In genomic region chr7:104045183-104045582, GRCh38 we compare ENCODE assay signal across 16 cellular contexts. TPM values are rescaled to one million over a fixed set of nuclear protein-coding genes. Genes with fewer than 3 reads are reported as not detected.
"Had no signal": no experiment of that assay in that cellular context is flagged by ENCODE, and none has a peak within 500 bp of the region (broad histone marks: within the 10 kb centered on the region; RNA-seq: fewer than 3 reads in every experiment).

No MANE protein-coding gene starts in this region.

- H3K27ac ChIP-seq: dorsolateral prefrontal cortex, psoas muscle, suprapubic skin, upper lobe of left lung had no signal

- H3K27me3 ChIP-seq: suprapubic skin, upper lobe of left lung had no signal

- H3K4me1 Mint-ChIP-seq: activated B cell treated with CpG ODN at 0.5 μM for 24 hours; activated CD4-positive, alpha-beta T cell treated with anti-CD3 and anti-CD28 coated beads, Interleukin-2, amount 10 ng/mL, durations not matched to agents 24 days and 14 days; activated naive CD8-positive, alpha-beta T cell treated with anti-CD3 and anti-CD28 coated beads, Interleukin-2, amount 50 U/mL, for 24 hours had no signal

- H3K4me1 ChIP-seq: psoas muscle, suprapubic skin, upper lobe of left lung had no signal

- H3K27ac Mint-ChIP-seq: activated B cell treated with CpG ODN at 0.5 μM for 24 hours; activated CD4-positive, alpha-beta T cell treated with anti-CD3 and anti-CD28 coated beads, Interleukin-2, amount 10 ng/mL, durations not matched to agents 24 days and 14 days; activated naive CD8-positive, alpha-beta T cell treated with anti-CD3 and anti-CD28 coated beads, Interleukin-2, amount 50 U/mL, for 24 hours; T-helper 1 cell treated with Interleukin-12 subunit alpha and Interleukin-12 subunit beta and Interleukin-4 antibody, amounts not matched to agents 30 μg/mL and 1 μg/mL, for 36 hours had no signal

- H3K9me3 ChIP-seq: psoas muscle, suprapubic skin, upper lobe of left lung had no signal

- FAIRE-seq: astrocyte had no signal

- DNase-seq: activated B cell treated with CpG ODN at 0.5 μM for 24 hours; activated CD4-positive, alpha-beta T cell treated with anti-CD3 and anti-CD28 coated beads, Interleukin-2, amount 10 ng/mL, durations not matched to agents 24 days and 14 days; activated naive CD4-positive, alpha-beta T cell treated with Interleukin-2 at 50 U/mL for 16 hours; activated naive CD8-positive, alpha-beta T cell treated with anti-CD3 and anti-CD28 coated beads, Interleukin-2, amount 50 U/mL, for 24 hours; dorsolateral prefrontal cortex; glutamatergic neuron; psoas muscle; stimulated activated CD4-positive, alpha-beta T cell treated with anti-CD3 and anti-CD28 coated beads, Interleukin-4, amount 100 ng/mL, for 1 hour; stimulated activated CD8-positive, alpha-beta memory T cell treated with anti-CD3 and anti-CD28 coated beads, Interleukin-4, amount 100 ng/mL, for 48 hours; stimulated activated naive CD8-positive, alpha-beta T cell treated with anti-CD3 and anti-CD28 coated beads, Interleukin-15, Interleukin-2, amounts not matched to agents 100 U/mL and 50 U/mL, for 24 hours; upper lobe of left lung had no signal

- H3K36me3 ChIP-seq: suprapubic skin, upper lobe of left lung had no signal

- H3K4me3 Mint-ChIP-seq: activated B cell treated with CpG ODN at 0.5 μM for 24 hours; activated CD4-positive, alpha-beta T cell treated with anti-CD3 and anti-CD28 coated beads, Interleukin-2, amount 10 ng/mL, durations not matched to agents 24 days and 14 days; activated naive CD8-positive, alpha-beta T cell treated with anti-CD3 and anti-CD28 coated beads, Interleukin-2, amount 50 U/mL, for 24 hours; T-helper 1 cell treated with Interleukin-12 subunit alpha and Interleukin-12 subunit beta and Interleukin-4 antibody, amounts not matched to agents 30 μg/mL and 1 μg/mL, for 36 hours had no signal

- H3K4me3 ChIP-seq: dorsolateral prefrontal cortex, psoas muscle, suprapubic skin, upper lobe of left lung had no signal

- ATAC-seq: activated naive CD8-positive, alpha-beta T cell treated with anti-CD3 and anti-CD28 coated beads, Interleukin-2, amount 50 U/mL, for 24 hours; esophagus mucosa; left lobe of liver; psoas muscle; stimulated activated naive CD8-positive, alpha-beta T cell treated with anti-CD3 and anti-CD28 coated beads, Interleukin-15, Interleukin-2, amounts not matched to agents 100 U/mL and 50 U/mL, for 24 hours had no signal

- H3K9me3 Mint-ChIP-seq: activated B cell treated with CpG ODN at 0.5 μM for 24 hours; activated CD4-positive, alpha-beta T cell treated with anti-CD3 and anti-CD28 coated beads, Interleukin-2, amount 10 ng/mL, durations not matched to agents 24 days and 14 days; activated naive CD8-positive, alpha-beta T cell treated with anti-CD3 and anti-CD28 coated beads, Interleukin-2, amount 50 U/mL, for 24 hours; T-helper 1 cell treated with Interleukin-12 subunit alpha and Interleukin-12 subunit beta and Interleukin-4 antibody, amounts not matched to agents 30 μg/mL and 1 μg/mL, for 36 hours had no signal

RNA-seq across cellular contexts. Expression of gene RELN, which starts 55.7 kb away (rescaled TPM):
- total RNA-seq: activated B cell treated with CpG ODN at 0.5 μM for 24 hours; activated CD4-positive, alpha-beta T cell treated with anti-CD3 and anti-CD28 coated beads, Interleukin-2, amount 10 ng/mL, durations not matched to agents 24 days and 14 days had no signal
